Comparison of ENCODE assay signal across 8 cellular contexts in genomic region chr10:22681783-22682183, GRCh38. TPM values are rescaled to one million over a fixed set of nuclear protein-coding genes. Genes with fewer than 3 reads are reported as not detected.
DNase-seq lines count a peak whose midpoint lies in the region; ATAC-seq, FAIRE-seq and TF ChIP-seq lines count a peak whose summit lies in the region.

No MANE protein-coding gene starts in this region.

- FAIRE-seq in GM12892 (lab: Jason Lieb, UNC) = no peak

- no peak for TF ChIP-seq POLR2A in GM12892 (IDR thresholded peaks at IDR 0.05; ENCODE audit: low read depth, low read length)

- peak; percentile 39 for DNase-seq in stimulated activated CD8-positive, alpha-beta memory T cell treated with anti-CD3 and anti-CD28 coated beads, Interleukin-12 subunit alpha, Interleukin-12 subunit beta, amount 100 ng/mL, for 1 hour (ENCODE audit: low read depth)
- no peak for DNase-seq in stimulated activated CD8-positive, alpha-beta memory T cell treated with anti-CD3 and anti-CD28 coated beads, Interleukin-4, amount 100 ng/mL, for 48 hours
- DNase-seq in activated CD4-positive, alpha-beta T cell treated with anti-CD3 and anti-CD28 coated beads for 48 hours = peak; percentile 64
- peak in 2 of 3 experiments; percentile 31 to 33 for DNase-seq in stimulated activated CD4-positive, alpha-beta T cell treated with anti-CD3 and anti-CD28 coated beads, TNF-alpha, amount 100 ng/mL, for 24 hours (ENCODE audit: low read depth in 3 of 3)
- no peak for DNase-seq in GM12892 (ENCODE audit: insufficient read length)

- ATAC-seq in esophagus mucosa = peak; percentile 60
- no peak for ATAC-seq in HG03039 (IDR thresholded peaks at IDR 0.05; ENCODE audit: unreplicated experiment)
- ATAC-seq in HG02759 (IDR thresholded peaks at IDR 0.05; ENCODE audit: unreplicated experiment) = no peak

RNA-seq across cellular contexts. Expression of gene PIP4K2A, which starts 32.6 kb away (rescaled TPM):
- 10.0 TPM for total RNA-seq in esophagus mucosa
- polyA plus RNA-seq in GM12892 (2012; ENCODE audit: missing spikeins) = 66.0 TPM

Comparison
In these comparisons a context has a peak if more than half of its experiments do, and no peak if none do; other contexts are left out.
1. DNase-seq: peak in stimulated activated CD8-positive, alpha-beta memory T cell treated with anti-CD3 and anti-CD28 coated beads, Interleukin-12 subunit alpha, Interleukin-12 subunit beta, amount 100 ng/mL, for 1 hour (single experiment), activated CD4-positive, alpha-beta T cell treated with anti-CD3 and anti-CD28 coated beads for 48 hours (single experiment) and stimulated activated CD4-positive, alpha-beta T cell treated with anti-CD3 and anti-CD28 coated beads, TNF-alpha, amount 100 ng/mL, for 24 hours (2 of 3); none in stimulated activated CD8-positive, alpha-beta memory T cell treated with anti-CD3 and anti-CD28 coated beads, Interleukin-4, amount 100 ng/mL, for 48 hours (single experiment) and GM12892 (single experiment).